12 cellular contexts compared by ENCODE assay signal in the genomic region with DNA sequence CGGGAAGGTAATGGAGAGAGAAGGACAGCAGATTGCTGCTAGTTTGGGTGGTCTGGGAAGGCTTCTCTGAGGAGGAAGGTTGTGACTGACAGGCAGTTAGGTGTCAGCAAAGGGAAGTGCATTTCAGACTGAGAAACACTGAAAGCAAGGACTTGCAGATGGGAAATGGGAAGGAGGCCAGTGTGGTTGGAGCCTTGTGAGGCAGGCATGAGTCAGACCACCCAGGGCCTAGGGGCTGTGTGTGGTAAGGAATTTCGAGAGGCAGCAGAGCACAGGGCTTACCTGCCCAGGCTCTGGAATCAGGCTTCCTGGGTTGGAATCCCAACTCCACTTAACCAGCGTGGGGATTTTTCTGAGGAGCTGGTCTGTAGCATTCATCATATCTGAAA. TPM values are rescaled to one million over a fixed set of nuclear protein-coding genes. Genes with fewer than 3 reads are reported as not detected.
DNase-seq lines count a peak whose midpoint lies in the region; ATAC-seq and TF ChIP-seq lines count a peak whose summit lies in the region.
"Had no signal": no experiment of that assay in that cellular context is flagged by ENCODE, and none has a peak within 500 bp of the region (broad histone marks: within the 10 kb centered on the region; RNA-seq: fewer than 3 reads in every experiment).

No MANE protein-coding gene starts in this region.

- peak; percentile 59 for ATAC-seq in omental fat pad (ENCODE audit: low FRiP score)
- no peak for ATAC-seq in GM19463 (IDR thresholded peaks at IDR 0.05; ENCODE audit: unreplicated experiment)

- TF ChIP-seq CTCF in choroid plexus epithelial cell (conservative IDR thresholded peaks at IDR 0.05; ENCODE audit: low read depth, low read length) (peak; percentile 1), omental fat pad (IDR thresholded peaks at IDR 0.05) (no peak)

- DNase-seq in ELR (ENCODE audit: low read depth) (peak; percentile 95), NCI-H69 (lab: John Stamatoyannopoulos, UW) (peak; percentile 16), choroid plexus epithelial cell (ENCODE audit: low read depth) (peak; percentile 98), omental fat pad (ENCODE audit: low spot score) (no peak), NCI-H1048 (lab: John Stamatoyannopoulos, UW) (no peak), NOMO-1 treated with DMSO at 0.1 percent for 48 hours (lab: John Stamatoyannopoulos, UW; ENCODE audit: unreplicated experiment) (no peak), NCI-H748 (lab: John Stamatoyannopoulos, UW; ENCODE audit: unreplicated experiment) (no peak)
- DNase-seq: activated T-cell treated with anti-CD3 and anti-CD28 coated beads, Interleukin-2, amount 50 U/mL, for 1 hour had no signal

- no peak overlapping the region for H3K4me3 ChIP-seq in choroid plexus epithelial cell (ENCODE audit: low read depth, low read length)
- H3K4me3 ChIP-seq: GM12878, skin epidermis, thoracic aorta had no signal

RNA-seq across cellular contexts. Expression of gene NRF1, which starts 53.5 kb away (rescaled TPM):
- 10 to 100 TPM; 11.7 to 32.3 (median 16.6) TPM for total RNA-seq in omental fat pad

Comparison
In these comparisons a context has a peak if more than half of its experiments do, and no peak if none do; other contexts are left out.
1. DNase-seq: peak in ELR (single experiment), NCI-H69 (single experiment) and choroid plexus epithelial cell (single experiment); none in omental fat pad (single experiment), NCI-H1048 (single experiment), NOMO-1 treated with DMSO at 0.1 percent for 48 hours (single experiment) and NCI-H748 (single experiment).